In genomic region chr5:154721476-154722058, GRCh38 we compare ENCODE assay signal across 14 cellular contexts.
"Had no signal": no experiment of that assay in that cellular context is flagged by ENCODE, and none has a peak within 500 bp of the region (broad histone marks: within the 10 kb centered on the region; RNA-seq: fewer than 3 reads in every experiment).

No MANE protein-coding gene starts in this region.

- ATAC-seq: activated CD4-positive, CD25-positive, alpha-beta regulatory T cell treated with anti-CD3 and anti-CD28 coated beads, Interleukin-2, amount 50 U/mL, for 24 hours; activated T-helper 17 cell treated with anti-CD3 and anti-CD28 coated beads, Interleukin-2, amount 50 U/mL, for 72 hours; left colon; stimulated activated naive B cell treated with anti-CD40 and anti-IgM and Interleukin-4, amounts not matched to agents 10 μg/mL and 1 μg/mL and 100 μg/mL, for 72 hours had no signal

- DNase-seq: activated naive CD4-positive, alpha-beta T cell treated with anti-CD3 and anti-CD28 coated beads for 36 hours; dorsolateral prefrontal cortex; left colon; naive B cell; stimulated activated CD4-positive, alpha-beta T cell treated with anti-CD3 and anti-CD28 coated beads, Interleukin-15, amount 100 ng/mL, for 24 hours; stimulated activated CD4-positive, alpha-beta T cell treated with anti-CD3 and anti-CD28 coated beads, Interleukin-4, amount 100 ng/mL, for 1 hour; stimulated activated naive B cell treated with anti-CD40 and anti-IgM and Interleukin-4, amounts not matched to agents 10 μg/mL and 1 μg/mL and 100 μg/mL, for 72 hours had no signal

- H3K27me3 ChIP-seq: dorsolateral prefrontal cortex, thyroid gland had no signal

- H3K27ac ChIP-seq: dorsolateral prefrontal cortex, thyroid gland had no signal

- H3K4me3 ChIP-seq: dorsolateral prefrontal cortex, lung, thyroid gland had no signal

- H3K9me3 ChIP-seq: thyroid gland had no signal

- H3K36me3 ChIP-seq: thyroid gland had no signal

- FAIRE-seq: astrocyte, bronchial epithelial cell, urothelium cell line had no signal
